In genomic region chr2:86790828-86791561, GRCh38 we compare ENCODE assay signal across 8 cellular contexts. TPM values are rescaled to one million over a fixed set of nuclear protein-coding genes. Genes with fewer than 3 reads are reported as not detected.
DNase-seq lines count a peak whose midpoint lies in the region; ATAC-seq and TF ChIP-seq lines count a peak whose summit lies in the region.

CD8A (minus strand) TSS chr2:86790913; CDS start chr2:86790825, 88 bp downstream.

- CTCF ChIA-PET in T-cell (lab: Charles Lee), result interaction anchor here (0.6 to 1.2 kb wide), 3 partner anchors 10 to 1733 kb away, joined by 3 to 5 read pairs (median 3); no protein-coding TSS in a partner anchor

- POLR2A ChIA-PET in T-cell (lab: Charles Lee), result no interaction called here

- H3K27me3 Mint-ChIP-seq in T-cell (peaks cover 34 to 74% of the 10 kb centered on the region in 2 donors), endodermal cell (ENCODE audit: insufficient read depth) (peaks cover 93% of the 10 kb centered on the region)

- H3K4me1 Mint-ChIP-seq in T-cell, result peaks cover 58 to 63% (median 61%) of the 10 kb centered on the region in 3 donors
- H3K4me1 Mint-ChIP-seq in endodermal cell, result peaks cover 7% of the 10 kb centered on the region

- 11 to 13% methylated on average over 11 to 42 of the region's 42 CpGs for WGBS in endodermal cell (ENCODE audit: insufficient coverage in 1 of 2, insufficient read length in 1 of 2), 2 experiments

- intact Hi-C loops in uterus (cut with DNase I; ENCODE audit: low total_unique reads), result no loop called here

- H3K27ac Mint-ChIP-seq in T-cell (peak within 1 kb of the TSS; percentile 87 to 94), endodermal cell (no peak within 1 kb of the TSS)

- H3K9me3 ChIP-seq in endodermal cell (ENCODE audit: control insufficient read depth, low read length) (peaks cover 4% of the 10 kb centered on the region), uterus (peaks cover 0 to under 1% of the 10 kb centered on the region in 2 donors)

- H3K27ac ChIP-seq in endodermal cell (ENCODE audit: low read depth, low read length) (no peak within 1 kb of the TSS), rectal smooth muscle tissue (ENCODE audit: low read depth, low read length) (no peak within 1 kb of the TSS), uterus (no peak within 1 kb of the TSS)

- H3K36me3 ChIP-seq in endodermal cell (ENCODE audit: control insufficient read depth, insufficient read depth, low read length) (no peaks in the 10 kb centered on the region), rectal smooth muscle tissue (ENCODE audit: control insufficient read depth, insufficient read depth, low read length) (no peaks in the 10 kb centered on the region), uterus (no peaks in the 10 kb centered on the region)

- peak; percentile 34 to 51 (median 48) for ATAC-seq in T-cell (replicated peaks in 1 of 4)
- no peak for ATAC-seq in HG03025 (IDR thresholded peaks at IDR 0.05; ENCODE audit: low FRiP score, unreplicated experiment)

- DNase-seq in GM03348 (ENCODE audit: low spot score) (peak; percentile 54), T-cell (peak in 31 of 34 experiments; percentile 37 to 69 (median 59)), endodermal cell (peak; percentile 71), cerebellar cortex (ENCODE audit: low spot score) (no peak), D341Med (ENCODE audit: low spot score) (no peak), uterus (no peak)

- H3K4me3 Mint-ChIP-seq in T-cell (peak within 1 kb of the TSS; percentile 84 to 88 (median 85)), endodermal cell (peak within 1 kb of the TSS; percentile 37)

- H3K4me1 ChIP-seq in endodermal cell (ENCODE audit: control insufficient read depth, insufficient read depth, low read length) (no peaks in the 10 kb centered on the region), rectal smooth muscle tissue (ENCODE audit: control insufficient read depth, insufficient read depth, low read length) (no peaks in the 10 kb centered on the region), uterus (peaks cover 0 to 14% of the 10 kb centered on the region in 2 donors)

- H3K9me3 Mint-ChIP-seq in T-cell, result peaks cover 4 to 11% (median 5%) of the 10 kb centered on the region in 3 donors
- H3K9me3 Mint-ChIP-seq in endodermal cell, result peaks cover 14% of the 10 kb centered on the region

- peaks cover 11% of the 10 kb centered on the region for H3K36me3 Mint-ChIP-seq in T-cell
- no peaks in the 10 kb centered on the region for H3K36me3 Mint-ChIP-seq in endodermal cell (ENCODE audit: low read depth)

- H3K27me3 ChIP-seq in endodermal cell (ENCODE audit: control insufficient read depth, insufficient read depth, low read length, poor library complexity, severe bottlenecking) (peaks cover 86% of the 10 kb centered on the region), rectal smooth muscle tissue (ENCODE audit: control insufficient read depth, insufficient read depth, low read length) (peaks cover 36% of the 10 kb centered on the region), uterus (peaks cover 17 to 45% of the 10 kb centered on the region in 2 donors)

- H3K4me3 ChIP-seq in endodermal cell (ENCODE audit: low read length) (peak within 1 kb of the TSS; percentile 56), rectal smooth muscle tissue (ENCODE audit: low read length) (peak within 1 kb of the TSS; percentile 14), uterus (no peak within 1 kb of the TSS)

- TF ChIP-seq POLR2A in uterus (IDR thresholded peaks at IDR 0.05), result no peak

- no peak for TF ChIP-seq CTCF in endodermal cell (conservative IDR thresholded peaks at IDR 0.05)
- TF ChIP-seq CTCF in uterus (IDR thresholded peaks at IDR 0.05), result no peak

- no peak within 1 kb of the TSS for H3K9ac ChIP-seq in endodermal cell (ENCODE audit: extremely low read depth, low read length, poor library complexity, severe bottlenecking)
- H3K9ac ChIP-seq in rectal smooth muscle tissue (ENCODE audit: low read length), result no peak within 1 kb of the TSS

RNA-seq across cellular contexts. Expression of gene CD8A, which starts in this region (rescaled TPM):
- total RNA-seq in T-cell (100 to 1,000 TPM in 4 of 5 donors, 10 to 100 TPM in 1; 92.1 to 194 (median 158) TPM), endodermal cell (under 1 TPM in 1 of 2 donors, not detected in 1; 0.18 TPM), uterus (10 to 100 TPM in 1 of 4 donors, 1 to 10 TPM in 2, under 1 TPM in 1; 0.07 to 38.5 (median 1.2) TPM)
- polyA plus RNA-seq in endodermal cell (2013, experiment 1 of 2), result not detected
- polyA plus RNA-seq in endodermal cell (2013, experiment 2 of 2), result not detected

Comparison
In these comparisons a context has a peak if more than half of its experiments do, and no peak if none do; other contexts are left out.
1. Peak in DNase-seq and H3K4me3 ChIP-seq in endodermal cell; RNA of the gene not detected or under 1 TPM.
2. DNase-seq: peak in GM03348 (single experiment) and T-cell (31 of 34); none in cerebellar cortex (single experiment), D341Med (single experiment) and uterus (0 of 2).